In genomic region chr10:71361581-71361980, GRCh38 we compare ENCODE assay signal across 11 cellular contexts. TPM values are rescaled to one million over a fixed set of nuclear protein-coding genes. Genes with fewer than 3 reads are reported as not detected.
"Had no signal": no experiment of that assay in that cellular context is flagged by ENCODE, and none has a peak within 500 bp of the region (broad histone marks: within the 10 kb centered on the region; RNA-seq: fewer than 3 reads in every experiment).

No MANE protein-coding gene starts in this region.

- ATAC-seq: GM23338, HCT116 had no signal

- H3K27ac ChIP-seq: GM23248 had no signal

- H3K36me3 ChIP-seq: HAP-1 had no signal

- H3K4me1 ChIP-seq: HAP-1 had no signal

- H3K9me3 Mint-ChIP-seq: GM23338, H9, HFFc6 had no signal

- H3K4me2 ChIP-seq: GM23338 had no signal

- H3K9ac ChIP-seq: GM23248 had no signal

- H3K4me3 Mint-ChIP-seq: GM23338, H9, HFFc6 had no signal

- H2AFZ ChIP-seq: GM23248, GM23338 had no signal

- H3K27ac Mint-ChIP-seq: GM23338, HFFc6 had no signal

- H3K4me3 ChIP-seq: GM23248, GM23338, HAP-1 had no signal

- DNase-seq: GM23248, GOT3, H7, H9, HCEC 1CT, HFFc6 had no signal

- H3K9me3 ChIP-seq: HAP-1 had no signal

- FAIRE-seq: H1, H54 had no signal

RNA-seq across cellular contexts. Expression of gene CDH23, which starts 35.1 kb away (rescaled TPM):
- total RNA-seq: GM23248 had no signal
